ENCODE assay signal across 14 cellular contexts in the genomic region with DNA sequence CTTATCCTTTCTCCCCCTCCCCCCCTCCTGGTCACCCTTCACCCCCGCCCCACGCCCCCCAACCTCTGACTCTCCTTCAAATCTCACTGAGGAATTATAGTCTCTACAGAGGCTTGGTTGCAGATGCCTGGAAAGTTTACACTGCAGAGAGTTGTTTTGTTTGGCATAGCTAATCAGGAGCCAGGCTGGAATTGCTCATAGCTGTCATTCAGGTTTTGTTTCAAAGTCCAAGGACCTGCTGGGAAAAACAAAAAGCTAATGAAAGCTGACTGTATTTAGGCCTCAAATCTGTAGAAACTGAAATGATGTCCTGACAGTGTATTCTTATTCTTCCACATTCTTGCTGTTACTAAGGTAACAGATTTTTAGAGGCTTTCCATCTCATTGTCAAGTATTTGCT. TPM values are rescaled to one million over a fixed set of nuclear protein-coding genes. Genes with fewer than 3 reads are reported as not detected.
DNase-seq lines count a peak whose midpoint lies in the region; ATAC-seq and TF ChIP-seq lines count a peak whose summit lies in the region.
"Had no signal": no experiment of that assay in that cellular context is flagged by ENCODE, and none has a peak within 500 bp of the region (broad histone marks: within the 10 kb centered on the region; RNA-seq: fewer than 3 reads in every experiment).

No MANE protein-coding gene starts in this region.

- TF ChIP-seq CTCF in GM23338 (conservative IDR thresholded peaks at IDR 0.05; ENCODE audit: low read depth in 2 of 2) (no peak), VCaP (conservative IDR thresholded peaks at IDR 0.05) (no peak), neural progenitor cell (IDR thresholded peaks at IDR 0.05) (no peak)

- no peak overlapping the region for H3K27ac ChIP-seq in GM23338 (ENCODE audit: low read depth)
- H3K27ac ChIP-seq in VCaP, result peak overlapping the region; percentile 52
- peak overlapping the region; percentile 96 for H3K27ac ChIP-seq in neural progenitor cell

- H2AFZ ChIP-seq in GM23338 (no peak overlapping the region), neural progenitor cell (replicated peaks) (no peak overlapping the region)

- H3F3A ChIP-seq in GM23338 (replicated peaks; ENCODE audit: low read depth) (no peaks in the 10 kb centered on the region), neural progenitor cell (ENCODE audit: low read depth) (peaks cover 90% of the 10 kb centered on the region)

- H3K4me1 ChIP-seq in GM23338 (ENCODE audit: insufficient read depth) (peaks cover 48% of the 10 kb centered on the region), neural progenitor cell (peaks cover 95% of the 10 kb centered on the region)

- H3K36me3 Mint-ChIP-seq in GM23338 (ENCODE audit: low read depth) (no peaks in the 10 kb centered on the region), neural progenitor cell (no peaks in the 10 kb centered on the region), T-helper 17 cell (ENCODE audit: low read depth) (no peaks in the 10 kb centered on the region)
- H3K36me3 Mint-ChIP-seq: CD14-positive monocyte, natural killer cell had no signal

- peaks cover 22% of the 10 kb centered on the region for H3K27me3 ChIP-seq in GM23338 (ENCODE audit: insufficient read depth)
- no peaks in the 10 kb centered on the region for H3K27me3 ChIP-seq in neural progenitor cell

- H3K4me1 Mint-ChIP-seq in GM23338, result peaks cover 56% of the 10 kb centered on the region
- peaks cover 69% of the 10 kb centered on the region for H3K4me1 Mint-ChIP-seq in neural progenitor cell
- H3K4me1 Mint-ChIP-seq in T-helper 17 cell, result no peaks in the 10 kb centered on the region
- H3K4me1 Mint-ChIP-seq: activated CD4-positive, alpha-beta memory T cell treated with anti-CD3 and anti-CD28 coated beads, Interleukin-2, amount 10 ng/mL, durations not matched to agents 7 days and 5 days; CD14-positive monocyte; natural killer cell had no signal

- H3K4me3 ChIP-seq in GM23338 (no peak overlapping the region), neural progenitor cell (peak overlapping the region; percentile 39)

- H3K4me2 ChIP-seq in GM23338 (no peak overlapping the region; the same call in 1 of the 2 replicates), neural progenitor cell (peak overlapping the region; percentile 83)

- H3K27me3 Mint-ChIP-seq in GM23338 (ENCODE audit: insufficient read depth, low read depth, poor library complexity) (no peaks in the 10 kb centered on the region), neural progenitor cell (ENCODE audit: insufficient read depth, low read depth) (no peaks in the 10 kb centered on the region), T-helper 17 cell (peaks cover 22% of the 10 kb centered on the region)

- H3K27ac Mint-ChIP-seq in GM23338, result no peak overlapping the region
- peak overlapping the region; percentile 92 for H3K27ac Mint-ChIP-seq in neural progenitor cell
- no peak overlapping the region for H3K27ac Mint-ChIP-seq in T-helper 17 cell
- H3K27ac Mint-ChIP-seq: activated CD4-positive, alpha-beta memory T cell treated with anti-CD3 and anti-CD28 coated beads, Interleukin-2, amount 10 ng/mL, durations not matched to agents 7 days and 5 days; activated naive CD4-positive, alpha-beta T cell treated with anti-CD3 and anti-CD28 coated beads for 36 hours; CD14-positive monocyte; natural killer cell; T-helper 1 cell treated with Interleukin-12 subunit alpha and Interleukin-12 subunit beta and Interleukin-4 antibody, amounts not matched to agents 30 μg/mL and 1 μg/mL, for 36 hours had no signal

- H3K36me3 ChIP-seq in GM23338 (ENCODE audit: insufficient read depth) (no peaks in the 10 kb centered on the region), neural progenitor cell (no peaks in the 10 kb centered on the region)

- H3K9me3 ChIP-seq in neural progenitor cell (ENCODE audit: low read depth) (no peaks in the 10 kb centered on the region), T-helper 17 cell (ENCODE audit: control insufficient read depth, low read length, poor library complexity, severe bottlenecking) (no peaks in the 10 kb centered on the region)

- ATAC-seq in GM23338, result peak; percentile 91
- ATAC-seq in T-helper 17 cell, result no peak
- ATAC-seq in HG03439 (IDR thresholded peaks at IDR 0.05; ENCODE audit: unreplicated experiment), result no peak
- ATAC-seq: natural killer cell had no signal

- H3K4me3 Mint-ChIP-seq in GM23338 (peak overlapping the region; percentile 36; the same call in 2 of the 3 replicates), neural progenitor cell (peak overlapping the region; percentile 46), T-helper 17 cell (no peak overlapping the region)
- H3K4me3 Mint-ChIP-seq: activated CD4-positive, alpha-beta memory T cell treated with anti-CD3 and anti-CD28 coated beads, Interleukin-2, amount 10 ng/mL, durations not matched to agents 7 days and 5 days; activated naive CD4-positive, alpha-beta T cell treated with anti-CD3 and anti-CD28 coated beads for 36 hours; CD14-positive monocyte; natural killer cell; T-helper 1 cell treated with Interleukin-12 subunit alpha and Interleukin-12 subunit beta and Interleukin-4 antibody, amounts not matched to agents 30 μg/mL and 1 μg/mL, for 36 hours had no signal

- H3K9ac ChIP-seq in neural progenitor cell, result no peak overlapping the region

- DNase-seq in GM23338 (ENCODE audit: low spot score), result peak; percentile 60
- DNase-seq in fibroblast of the conjunctiva (ENCODE audit: low read depth), result peak; percentile 1
- peak; percentile 81 for DNase-seq in neural progenitor cell (ENCODE audit: low spot score)
- DNase-seq in T-helper 17 cell, result no peak
- no peak for DNase-seq in MV-4-11 (lab: John Stamatoyannopoulos, UW)
- no peak for DNase-seq in NCI-H446 (lab: John Stamatoyannopoulos, UW)
- DNase-seq: activated CD4-positive, alpha-beta memory T cell treated with anti-CD3 and anti-CD28 coated beads, Interleukin-2, amount 10 ng/mL, durations not matched to agents 7 days and 5 days; activated naive CD4-positive, alpha-beta T cell treated with anti-CD3 and anti-CD28 coated beads for 36 hours; natural killer cell; stimulated activated CD4-positive, alpha-beta T cell treated with anti-CD3 and anti-CD28 coated beads, Interleukin-15, amount 100 ng/mL, for 24 hours had no signal

- H3K79me2 ChIP-seq in GM23338 (replicated peaks; ENCODE audit: insufficient read depth) (no peaks in the 10 kb centered on the region), neural progenitor cell (ENCODE audit: low read depth) (peaks cover 100% of the 10 kb centered on the region)

- H3K9me2 ChIP-seq in GM23338 (ENCODE audit: insufficient read depth), result no peaks in the 10 kb centered on the region

- H3K9me3 Mint-ChIP-seq in GM23338 (no peaks in the 10 kb centered on the region), neural progenitor cell (no peaks in the 10 kb centered on the region)
- H3K9me3 Mint-ChIP-seq: activated CD4-positive, alpha-beta memory T cell treated with anti-CD3 and anti-CD28 coated beads, Interleukin-2, amount 10 ng/mL, durations not matched to agents 7 days and 5 days; activated naive CD4-positive, alpha-beta T cell treated with anti-CD3 and anti-CD28 coated beads for 36 hours; CD14-positive monocyte; natural killer cell; T-helper 1 cell treated with Interleukin-12 subunit alpha and Interleukin-12 subunit beta and Interleukin-4 antibody, amounts not matched to agents 30 μg/mL and 1 μg/mL, for 36 hours had no signal

- H4K20me1 ChIP-seq in GM23338 (replicated peaks; ENCODE audit: insufficient read depth) (no peaks in the 10 kb centered on the region), neural progenitor cell (ENCODE audit: low read depth) (peaks cover 84% of the 10 kb centered on the region)

TF ChIP-seq in GM23338, 12 proteins besides CTCF, POLR2A, EP300 and RAD21 (continues in another document):
- TF ChIP-seq ZNF331 (CRISPR knock-in tag; IDR thresholded peaks at IDR 0.05; ENCODE audit: low read depth), result no peak

RNA-seq across cellular contexts. Expression of gene GREB1L, which starts 22.6 kb away (rescaled TPM):
- 0.03 TPM in 1 of 2 replicates, not detected in the other for total RNA-seq in GM23338 (2014; rRNA removed; shearing (Covaris generic))
- 0.21 and 0.29 TPM in 2 replicates for polyA plus RNA-seq in GM23338 (2016; fragmentation: Nextera tagmentation; extraction: Ambion mirVana)
- total RNA-seq in neural progenitor cell (ENCODE audit: low replicate concordance) (251 and 278 TPM in 2 replicates), T-helper 17 cell (not detected)
- total RNA-seq: activated CD4-positive, alpha-beta memory T cell treated with anti-CD3 and anti-CD28 coated beads, Interleukin-2, amount 10 ng/mL, durations not matched to agents 7 days and 5 days; activated naive CD4-positive, alpha-beta T cell treated with anti-CD3 and anti-CD28 coated beads for 36 hours; natural killer cell had no signal

Comparison
In these comparisons a context has a peak if more than half of its experiments do, and no peak if none do; other contexts are left out.
1. DNase-seq: peak in GM23338 (single experiment), fibroblast of the conjunctiva (single experiment) and neural progenitor cell (single experiment); none in T-helper 17 cell (0 of 3), MV-4-11 (single experiment) and NCI-H446 (0 of 2).
2. RNA of gene GREB1L, which starts 22.6 kb away (total RNA-seq): 251 to 278 TPM in neural progenitor cell; 0.03 TPM in GM23338 and not detected in T-helper 17 cell; every median in the first group is over 100 times any median in the second.